13 cellular contexts compared by ENCODE assay signal in the genomic region with DNA sequence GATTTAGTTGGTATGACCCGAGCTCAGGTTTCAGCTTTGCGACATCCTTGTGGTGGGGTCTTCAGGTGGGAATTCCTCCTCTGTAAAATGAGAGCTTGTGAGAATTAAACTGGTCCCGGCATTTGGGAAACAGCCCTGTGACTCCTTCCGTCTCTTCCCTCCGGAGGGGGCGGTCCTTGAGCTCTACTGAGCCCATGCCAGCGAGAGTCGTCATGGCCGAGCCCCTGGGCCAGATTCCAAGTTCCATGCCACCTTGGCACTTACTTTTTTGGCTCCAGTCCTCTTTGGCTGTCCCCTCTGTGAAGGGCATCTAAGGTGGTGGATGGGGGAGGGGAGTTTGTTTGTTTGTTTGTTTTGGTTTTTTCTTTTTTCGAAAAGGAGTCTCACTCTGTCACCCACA. TPM values are rescaled to one million over a fixed set of nuclear protein-coding genes. Genes with fewer than 3 reads are reported as not detected.
A peak's percentile ranks its signal among the peaks of the same experiment; 100 is the strongest.
DNase-seq lines count a peak whose midpoint lies in the region; ATAC-seq and TF ChIP-seq lines count a peak whose summit lies in the region.
"Had no signal": no experiment of that assay in that cellular context is flagged by ENCODE, and none has a peak within 500 bp of the region (broad histone marks: within the 10 kb centered on the region; RNA-seq: fewer than 3 reads in every experiment).

No MANE protein-coding gene starts in this region.

- H3K36me3 Mint-ChIP-seq in GM23338 (ENCODE audit: low read depth), result peaks cover 5% of the 10 kb centered on the region; the same call in 2 of the 3 replicates
- H3K36me3 Mint-ChIP-seq in activated T-helper 17 cell treated with anti-CD3 and anti-CD28 coated beads, Interleukin-2, amount 50 U/mL, for 72 hours (ENCODE audit: low read depth), result no peaks in the 10 kb centered on the region

- no peaks in the 10 kb centered on the region for H3K9me3 Mint-ChIP-seq in GM23338
- no peaks in the 10 kb centered on the region for H3K9me3 Mint-ChIP-seq in activated T-helper 17 cell treated with anti-CD3 and anti-CD28 coated beads, Interleukin-2, amount 50 U/mL, for 72 hours
- H3K9me3 Mint-ChIP-seq: effector memory CD8-positive, alpha-beta T cell had no signal

- H3K27me3 ChIP-seq in GM23338 (ENCODE audit: insufficient read depth) (no peaks in the 10 kb centered on the region), right atrium auricular region (no peaks in the 10 kb centered on the region), sigmoid colon (no peaks in the 10 kb centered on the region)
- H3K27me3 ChIP-seq: SJSA1, spleen had no signal

- TF ChIP-seq POLR2A in sigmoid colon (IDR thresholded peaks at IDR 0.05), result no peak

- H3K27ac Mint-ChIP-seq in GM23338, result peak overlapping the region; percentile 90
- H3K27ac Mint-ChIP-seq in activated T-helper 17 cell treated with anti-CD3 and anti-CD28 coated beads, Interleukin-2, amount 50 U/mL, for 72 hours, result no peak overlapping the region
- H3K27ac Mint-ChIP-seq: B cell; effector memory CD8-positive, alpha-beta T cell had no signal

- peak; percentile 23 to 84 (median 48) for TF ChIP-seq EP300 in sigmoid colon (IDR thresholded peaks at IDR 0.05)

- DNase-seq in GM23338 (ENCODE audit: low spot score) (peak; percentile 56), amygdala (lab: John Stamatoyannopoulos, UW) (peak in 29 of 56 donors; percentile 10 to 69 (median 33)), right atrium auricular region (ENCODE audit: low spot score) (no peak), sigmoid colon (peak; percentile 87), NCI-H748 treated with DMSO at 0.1 percent for 48 hours (lab: John Stamatoyannopoulos, UW) (no peak), SHP77 (lab: John Stamatoyannopoulos, UW) (no peak), activated gamma-delta T cell (lab: John Stamatoyannopoulos, UW) (no peak)
- DNase-seq: effector memory CD8-positive, alpha-beta T cell; NCI-H226; spleen had no signal

- H3K79me2 ChIP-seq in GM23338 (replicated peaks; ENCODE audit: insufficient read depth), result peaks cover 41% of the 10 kb centered on the region

- H3K27ac ChIP-seq in GM23338 (ENCODE audit: low read depth), result peak overlapping the region; percentile 72; the same call in 1 of the 2 replicates
- peak overlapping the region; percentile 79 to 81 for H3K27ac ChIP-seq in right atrium auricular region
- peak overlapping the region in 3 of 4 donors; percentile 65 to 78 (median 77) for H3K27ac ChIP-seq in sigmoid colon
- H3K27ac ChIP-seq: SJSA1, spleen had no signal

- WGBS in sigmoid colon, 2 donors, result 37 to 78% methylated on average over 10 of the region's 10 CpGs

- H3K4me1 ChIP-seq in GM23338 (ENCODE audit: insufficient read depth) (peaks cover 4% of the 10 kb centered on the region; the same call in 1 of the 2 replicates), right atrium auricular region (peaks cover 0 to 30% of the 10 kb centered on the region in 2 donors), sigmoid colon (peaks cover 0 to 36% (median 25%) of the 10 kb centered on the region in 4 donors)
- H3K4me1 ChIP-seq: spleen had no signal

- H3K4me2 ChIP-seq in GM23338, result no peak overlapping the region

- no peaks in the 10 kb centered on the region; the same call in 1 of the 2 replicates for H3K9me2 ChIP-seq in GM23338 (ENCODE audit: insufficient read depth)

- peaks cover 10% of the 10 kb centered on the region; the same call in 1 of the 2 replicates for H4K20me1 ChIP-seq in GM23338 (replicated peaks; ENCODE audit: insufficient read depth)

- no peak overlapping the region for H3K4me3 ChIP-seq in GM23338
- H3K4me3 ChIP-seq in right atrium auricular region, result no peak overlapping the region
- H3K4me3 ChIP-seq in sigmoid colon, result peak overlapping the region in 1 of 4 donors; percentile 8
- H3K4me3 ChIP-seq: SJSA1, spleen had no signal

- peaks cover 8% of the 10 kb centered on the region; the same call in 1 of the 2 replicates for H3F3A ChIP-seq in GM23338 (replicated peaks; ENCODE audit: low read depth)

- no peak overlapping the region for H2AFZ ChIP-seq in GM23338

- TF ChIP-seq CTCF in GM23338 (conservative IDR thresholded peaks at IDR 0.05; ENCODE audit: low read depth in 2 of 2) (no peak), right atrium auricular region (IDR thresholded peaks at IDR 0.05) (no peak), sigmoid colon (IDR thresholded peaks at IDR 0.05) (no peak)

- H3K4me1 Mint-ChIP-seq in GM23338, result peaks cover 6% of the 10 kb centered on the region; the same call in 2 of the 3 replicates
- peaks cover under 1% of the 10 kb centered on the region for H3K4me1 Mint-ChIP-seq in activated T-helper 17 cell treated with anti-CD3 and anti-CD28 coated beads, Interleukin-2, amount 50 U/mL, for 72 hours
- H3K4me1 Mint-ChIP-seq: B cell had no signal

- H3K36me3 ChIP-seq in GM23338 (ENCODE audit: insufficient read depth) (no peaks in the 10 kb centered on the region), right atrium auricular region (no peaks in the 10 kb centered on the region), sigmoid colon (no peaks in the 10 kb centered on the region)
- H3K36me3 ChIP-seq: spleen had no signal

- no peaks in the 10 kb centered on the region for H3K9me3 ChIP-seq in right atrium auricular region
- H3K9me3 ChIP-seq in sigmoid colon, result no peaks in the 10 kb centered on the region
- H3K9me3 ChIP-seq: SJSA1, spleen had no signal

- ATAC-seq in GM23338, result peak; percentile 17; the same call in 2 of the 3 replicates
- ATAC-seq in activated T-helper 17 cell treated with anti-CD3 and anti-CD28 coated beads, Interleukin-2, amount 50 U/mL, for 72 hours (replicated peaks), result no peak
- ATAC-seq: effector memory CD8-positive, alpha-beta T cell had no signal

- H3K4me3 Mint-ChIP-seq in GM23338, result no peak overlapping the region
- H3K4me3 Mint-ChIP-seq in activated T-helper 17 cell treated with anti-CD3 and anti-CD28 coated beads, Interleukin-2, amount 50 U/mL, for 72 hours, result no peak overlapping the region
- H3K4me3 Mint-ChIP-seq: B cell; effector memory CD8-positive, alpha-beta T cell had no signal

- peaks cover 2% of the 10 kb centered on the region for H3K27me3 Mint-ChIP-seq in GM23338 (ENCODE audit: insufficient read depth, low read depth, poor library complexity)
- no peaks in the 10 kb centered on the region for H3K27me3 Mint-ChIP-seq in activated T-helper 17 cell treated with anti-CD3 and anti-CD28 coated beads, Interleukin-2, amount 50 U/mL, for 72 hours
- H3K27me3 Mint-ChIP-seq: B cell; effector memory CD8-positive, alpha-beta T cell had no signal

- intact Hi-C loops in sigmoid colon (cut with DNase I), result loop anchor here (5.0 kb wide), 1 partner anchor 49 kb away; the partner anchor contains the start of gene GTF2IRD1

TF ChIP-seq in GM23338, 12 proteins besides CTCF, POLR2A, EP300 and RAD21 (continues in another document):
- TF ChIP-seq STAT1 (IDR thresholded peaks at IDR 0.05; ENCODE audit: unreplicated experiment), result no peak
- TF ChIP-seq EZH2phosphoT487 (IDR thresholded peaks at IDR 0.05; ENCODE audit: unreplicated experiment), result no peak

RNA-seq across cellular contexts. Expression of gene GTF2IRD1, which starts 47.6 kb away (rescaled TPM):
- 21.9 and 28.7 TPM in 2 replicates for total RNA-seq in GM23338 (2014; rRNA removed; shearing (Covaris generic))
- polyA plus RNA-seq in GM23338 (2016; fragmentation: Nextera tagmentation; extraction: Ambion mirVana) (37.1 and 40.9 TPM in 2 replicates), sigmoid colon (10 to 100 TPM in 1 of 3 donors, 1 to 10 TPM in 2; 1.8 to 13.6 (median 3.5) TPM)
- total RNA-seq in right atrium auricular region (10 to 100 TPM; 15.6 to 16.5 TPM), sigmoid colon (10 to 100 TPM; 15.0 to 24.2 (median 17.9) TPM)
- 1 to 10 TPM in 1 of 2 donors, under 1 TPM in 1; 0.89 to 2.2 TPM for total RNA-seq in activated T-helper 17 cell treated with anti-CD3 and anti-CD28 coated beads, Interleukin-2, amount 50 U/mL, for 72 hours

Comparison
In these comparisons a context has a peak if more than half of its experiments do, and no peak if none do; other contexts are left out.
1. DNase-seq: peak in GM23338 (single experiment), amygdala (29 of 56) and sigmoid colon (single experiment); none in right atrium auricular region (single experiment), NCI-H748 treated with DMSO at 0.1 percent for 48 hours (single experiment), SHP77 (0 of 2) and activated gamma-delta T cell (single experiment).
2. Peak in every context shown above with its lines, with median percentiles within 50 percentile points of each other: H3K27ac ChIP-seq.